Comparison of ENCODE assay signal across 21 cellular contexts in the genomic region with DNA sequence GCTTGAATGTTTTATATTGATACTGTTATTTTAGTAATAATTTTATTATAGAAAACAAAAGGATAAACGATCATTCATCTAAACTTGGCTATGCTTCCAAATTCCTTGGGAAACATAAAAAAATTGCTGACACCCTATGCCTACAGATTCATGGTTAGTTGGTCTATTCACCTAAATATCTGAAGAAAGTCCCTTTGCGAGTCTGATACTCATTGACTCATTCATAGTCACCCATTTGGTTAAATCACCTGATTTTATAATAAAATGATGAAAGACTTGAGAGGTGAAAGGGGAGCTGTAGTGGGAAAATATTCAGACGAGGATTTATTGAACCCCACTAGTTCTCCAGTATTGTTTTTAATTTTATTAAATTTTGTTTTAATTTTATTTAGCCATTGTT.
DNase-seq lines count a peak whose midpoint lies in the region; ATAC-seq, FAIRE-seq and TF ChIP-seq lines count a peak whose summit lies in the region.
"Had no signal": no experiment of that assay in that cellular context is flagged by ENCODE, and none has a peak within 500 bp of the region (broad histone marks: within the 10 kb centered on the region; RNA-seq: fewer than 3 reads in every experiment).

No MANE protein-coding gene starts in this region.

- WGBS in pancreas, 2 donors = 77 to 94% methylated on average over 3 of the region's 3 CpGs
- 93 to 96% methylated on average over 3 of the region's 3 CpGs for WGBS in body of pancreas, 2 donors

- TF ChIP-seq POLR2A in body of pancreas (IDR thresholded peaks at IDR 0.05) = no peak

- no peaks in the 10 kb centered on the region for H3K36me3 ChIP-seq in bronchial epithelial cell (ENCODE audit: control insufficient read depth, insufficient read depth, low read length)
- no peaks in the 10 kb centered on the region for H3K36me3 ChIP-seq in pancreas
- H3K36me3 ChIP-seq in body of pancreas (replicated peaks in 1 of 2; ENCODE audit: insufficient read depth in 1 of 2, low read depth in 2 of 2) = no peaks in the 10 kb centered on the region

- H3K9me3 ChIP-seq in pancreas (no peaks in the 10 kb centered on the region), body of pancreas (no peaks in the 10 kb centered on the region)
- H3K9me3 ChIP-seq: BLaER1 had no signal

- DNase-seq in activated CD4-positive, CD25-positive, alpha-beta regulatory T cell (lab: John Stamatoyannopoulos, UW) = no peak
- DNase-seq in HT1080 (ENCODE audit: low read depth) (peak; percentile 10), bronchial epithelial cell (ENCODE audit: low read depth) (peak; percentile 8), pancreas (no peak), body of pancreas (no peak), NCI-H187 (lab: John Stamatoyannopoulos, UW) (no peak)
- no peak for DNase-seq in activated CD4-positive, alpha-beta T cell treated with anti-CD3 and anti-CD28 coated beads, Interleukin-2, amount 50 U/mL, for 48 hours
- DNase-seq: Caco-2; CD4-positive, CD25-positive, alpha-beta regulatory T cell; CD8-positive, alpha-beta T cell; DMS153; DND-41; GDM1; GOT3; HCEC 1CT had no signal

- H3K27me3 ChIP-seq in bronchial epithelial cell (ENCODE audit: control insufficient read depth, insufficient read depth, low read length) (no peaks in the 10 kb centered on the region), pancreas (no peaks in the 10 kb centered on the region), body of pancreas (no peaks in the 10 kb centered on the region)
- H3K27me3 ChIP-seq: BLaER1 had no signal

- ATAC-seq in activated CD4-positive, CD25-positive, alpha-beta regulatory T cell treated with anti-CD3 and anti-CD28 coated beads, Interleukin-2, amount 50 U/mL, for 24 hours = peak; percentile 38 to 43
- ATAC-seq in pancreas (no peak), body of pancreas (no peak)
- ATAC-seq: CD8-positive, alpha-beta T cell; GM12878 had no signal

- no peaks in the 10 kb centered on the region for H3K4me1 ChIP-seq in pancreas
- peaks cover under 1% of the 10 kb centered on the region for H3K4me1 ChIP-seq in body of pancreas
- H3K4me1 ChIP-seq: BLaER1, Caco-2 had no signal

- intact Hi-C loops in pancreas (cut with DNase I) (no loop called here), body of pancreas (cut with DNase I) (no loop called here)

- FAIRE-seq in bronchial epithelial cell (lab: Jason Lieb, UNC) = no peak
- peak; percentile 47 for FAIRE-seq in pancreas (lab: Jason Lieb, UNC)
- FAIRE-seq: A204.1, GM12878 had no signal

- TF ChIP-seq CTCF in bronchial epithelial cell (IDR thresholded peaks at IDR 0.05; ENCODE audit: insufficient read depth, low read length, severe bottlenecking) = no peak
- no peak for TF ChIP-seq CTCF in pancreas (IDR thresholded peaks at IDR 0.05)
- TF ChIP-seq CTCF in body of pancreas (IDR thresholded peaks at IDR 0.05) = no peak

- H3K4me3 ChIP-seq in bronchial epithelial cell (ENCODE audit: low read depth, low read length) (no peak overlapping the region), pancreas (no peak overlapping the region), body of pancreas (no peak overlapping the region)
- H3K4me3 ChIP-seq: BLaER1, GM12878 had no signal

- H3K27ac ChIP-seq in pancreas (no peak overlapping the region), body of pancreas (no peak overlapping the region)
- H3K27ac ChIP-seq: 22Rv1, BLaER1, C4-2B had no signal

Comparison
In these comparisons a context has a peak if more than half of its experiments do, and no peak if none do; other contexts are left out.
1. ATAC-seq: peak in activated CD4-positive, CD25-positive, alpha-beta regulatory T cell treated with anti-CD3 and anti-CD28 coated beads, Interleukin-2, amount 50 U/mL, for 24 hours (2 of 2); none in pancreas (0 of 4) and body of pancreas (single experiment).
2. DNase-seq: peak in HT1080 (single experiment) and bronchial epithelial cell (single experiment); none in activated CD4-positive, CD25-positive, alpha-beta regulatory T cell (0 of 4), pancreas (0 of 6), body of pancreas (0 of 4), NCI-H187 (0 of 2) and activated CD4-positive, alpha-beta T cell treated with anti-CD3 and anti-CD28 coated beads, Interleukin-2, amount 50 U/mL, for 48 hours (0 of 2).